In the genomic region with DNA sequence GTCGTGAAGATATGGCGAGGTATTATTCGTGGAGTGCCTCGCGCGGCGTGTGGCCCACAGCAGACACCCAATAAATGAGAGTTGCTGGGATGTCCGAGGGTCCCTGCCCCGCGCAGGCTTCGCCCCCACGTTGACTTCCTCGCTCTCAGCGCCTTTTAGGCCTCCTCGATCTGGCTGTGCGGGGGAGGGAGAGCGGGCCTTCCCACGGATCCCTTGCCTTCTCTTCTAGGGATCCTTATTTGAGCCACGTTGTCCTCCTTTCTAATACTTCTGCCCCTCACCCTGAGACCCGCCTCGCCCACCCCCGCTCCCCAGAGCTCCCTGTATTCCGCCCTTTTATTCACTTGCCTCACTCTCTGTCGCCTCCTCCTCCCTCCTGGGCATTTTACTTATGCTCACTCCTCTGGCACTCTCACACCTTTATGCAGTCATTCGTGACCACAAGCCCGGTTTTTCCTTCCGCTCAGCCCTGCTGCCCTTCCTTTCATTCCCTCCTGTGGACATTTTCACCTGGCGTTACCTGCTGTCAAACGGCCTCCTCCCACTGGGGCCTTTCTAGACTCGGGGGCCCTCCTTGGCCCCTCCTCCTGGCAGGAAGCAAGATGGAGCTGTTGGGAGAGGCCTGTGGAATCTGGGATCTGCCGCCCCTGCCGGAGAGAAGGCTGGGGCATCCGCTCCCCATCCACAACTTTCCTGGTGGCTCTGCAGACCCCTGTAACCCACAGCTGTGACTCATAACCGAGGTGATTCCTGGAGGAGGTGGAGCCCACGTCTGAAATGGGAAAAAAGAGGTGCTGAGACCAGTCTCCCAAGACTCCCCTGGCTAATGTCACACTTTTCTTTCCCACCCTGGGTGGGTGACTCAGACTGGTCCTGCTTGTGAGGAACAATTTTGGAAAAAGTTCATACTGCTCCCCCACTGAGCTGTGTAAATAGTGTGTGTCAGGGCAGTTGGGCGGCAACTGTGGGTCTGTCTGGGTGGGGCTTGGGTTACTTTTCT, we compare ENCODE assay signal across 7 cellular contexts. TPM values are rescaled to one million over a fixed set of nuclear protein-coding genes. Genes with fewer than 3 reads are reported as not detected.
A peak's percentile ranks its signal among the peaks of the same experiment; 100 is the strongest.
DNase-seq lines count a peak whose midpoint lies in the region; TF ChIP-seq lines count a peak whose summit lies in the region.

No MANE protein-coding gene starts in this region.

- peak overlapping the region; percentile 94 for H3K27ac ChIP-seq in epithelial cell of prostate
- peak overlapping the region; percentile 99 for H3K27ac ChIP-seq in thyroid gland

- H3K9me3 Mint-ChIP-seq in activated CD4-positive, alpha-beta memory T cell treated with anti-CD3 and anti-CD28 coated beads for 36 hours: no peaks in the 10 kb centered on the region
- no peaks in the 10 kb centered on the region for H3K9me3 Mint-ChIP-seq in mesothelial cell of epicardium

- H3K27me3 Mint-ChIP-seq in activated CD4-positive, alpha-beta memory T cell treated with anti-CD3 and anti-CD28 coated beads for 36 hours: no peaks in the 10 kb centered on the region
- H3K27me3 Mint-ChIP-seq in mesothelial cell of epicardium (ENCODE audit: low read depth): no peaks in the 10 kb centered on the region

- peak; percentile 92 for DNase-seq in ELR (ENCODE audit: low read depth)
- peak; percentile 43 to 51 for DNase-seq in Kasumi-1 (lab: John Stamatoyannopoulos, UW)
- peak; percentile 34 for DNase-seq in activated CD4-positive, alpha-beta memory T cell treated with anti-CD3 and anti-CD28 coated beads for 36 hours
- DNase-seq in epithelial cell of prostate (ENCODE audit: low read depth, low spot score): no peak
- DNase-seq in mesothelial cell of epicardium (ENCODE audit: low spot score in 2 of 2, unreplicated experiment in 2 of 2): peak; percentile 34 to 62
- peak; percentile 94 to 96 for DNase-seq in thyroid gland
- DNase-seq in activated CD4-positive, CD25-positive, alpha-beta regulatory T cell treated with anti-CD3 and anti-CD28 coated beads, Interleukin-2, amount 50 U/mL, for 72 hours: no peak

- CTCF ChIA-PET in activated CD4-positive, alpha-beta memory T cell treated with anti-CD3 and anti-CD28 coated beads for 36 hours (lab: Charles Lee): interaction anchor here (0.8 to 2.5 kb wide), 6 partner anchors 13 to 113 kb away, joined by 3 to 7 read pairs (median 4); no protein-coding TSS in a partner anchor

- intact Hi-C loops in activated CD4-positive, alpha-beta memory T cell treated with anti-CD3 and anti-CD28 coated beads for 36 hours (cut with micrococcal nuclease): loop anchor here (2.0 to 10.0 kb wide), 5 partner anchors 82 to 1218 kb away; partner anchors contain the start of genes KAT6B, NDST2 and SAMD8
- intact Hi-C loops in thyroid gland (cut with DNase I): no loop called here

- peak overlapping the region; percentile 91 for H3K4me3 Mint-ChIP-seq in activated CD4-positive, alpha-beta memory T cell treated with anti-CD3 and anti-CD28 coated beads for 36 hours
- peak overlapping the region; percentile 90 for H3K4me3 Mint-ChIP-seq in mesothelial cell of epicardium

- 1 to 2% methylated on average over 27 to 29 of the region's 36 CpGs for WGBS in thyroid gland, 2 donors

- H3K27me3 ChIP-seq in thyroid gland: no peaks in the 10 kb centered on the region

- H3K36me3 ChIP-seq in thyroid gland: no peaks in the 10 kb centered on the region

- H3K4me1 ChIP-seq in thyroid gland: peaks cover 10 to 13% of the 10 kb centered on the region in 2 donors

- POLR2A ChIA-PET in activated CD4-positive, alpha-beta memory T cell treated with anti-CD3 and anti-CD28 coated beads for 36 hours (lab: Charles Lee): no interaction called here

- H3K36me3 Mint-ChIP-seq in activated CD4-positive, alpha-beta memory T cell treated with anti-CD3 and anti-CD28 coated beads for 36 hours: no peaks in the 10 kb centered on the region
- peaks cover 6% of the 10 kb centered on the region for H3K36me3 Mint-ChIP-seq in mesothelial cell of epicardium

- H3K9me3 ChIP-seq in thyroid gland: no peaks in the 10 kb centered on the region

- TF ChIP-seq CTCF in mesothelial cell of epicardium (IDR thresholded peaks at IDR 0.05; ENCODE audit: unreplicated experiment): peak; percentile 33
- TF ChIP-seq CTCF in thyroid gland (IDR thresholded peaks at IDR 0.05): peak in 5 of 6 experiments; percentile 19 to 68 (median 58)

- TF ChIP-seq POLR2A in thyroid gland (IDR thresholded peaks at IDR 0.05): peak; percentile 8 to 95

- peak overlapping the region; percentile 72 to 100 (median 99) for H3K4me3 ChIP-seq in thyroid gland (replicated peaks in 1 of 3)

- H3K27ac Mint-ChIP-seq in activated CD4-positive, alpha-beta memory T cell treated with anti-CD3 and anti-CD28 coated beads for 36 hours: peak overlapping the region; percentile 64
- peak overlapping the region; percentile 99 for H3K27ac Mint-ChIP-seq in mesothelial cell of epicardium

- peaks cover 27% of the 10 kb centered on the region for H3K4me1 Mint-ChIP-seq in activated CD4-positive, alpha-beta memory T cell treated with anti-CD3 and anti-CD28 coated beads for 36 hours (ENCODE audit: low read depth)
- H3K4me1 Mint-ChIP-seq in mesothelial cell of epicardium: peaks cover 26% of the 10 kb centered on the region

RNA-seq across cellular contexts. Expression of gene VCL, which starts 1.0 kb away (rescaled TPM):
- total RNA-seq in activated CD4-positive, alpha-beta memory T cell treated with anti-CD3 and anti-CD28 coated beads for 36 hours: 10 to 100 TPM; 27.8 to 29.2 TPM
- total RNA-seq in mesothelial cell of epicardium: 129 to 132 TPM (median 131 TPM) in 3 replicates
- total RNA-seq in thyroid gland: 100 to 1,000 TPM in 3 of 4 donors, 10 to 100 TPM in 1; 71.9 to 151 (median 112) TPM

Comparison
In these comparisons a context has a peak if more than half of its experiments do, and no peak if none do; other contexts are left out.
1. DNase-seq: peak in ELR (single experiment), Kasumi-1 (2 of 2), activated CD4-positive, alpha-beta memory T cell treated with anti-CD3 and anti-CD28 coated beads for 36 hours (single experiment), mesothelial cell of epicardium (2 of 2) and thyroid gland (2 of 2); none in epithelial cell of prostate (single experiment) and activated CD4-positive, CD25-positive, alpha-beta regulatory T cell treated with anti-CD3 and anti-CD28 coated beads, Interleukin-2, amount 50 U/mL, for 72 hours (single experiment).